Comparison of ENCODE assay signal across 1 cellular context in the genomic region with DNA sequence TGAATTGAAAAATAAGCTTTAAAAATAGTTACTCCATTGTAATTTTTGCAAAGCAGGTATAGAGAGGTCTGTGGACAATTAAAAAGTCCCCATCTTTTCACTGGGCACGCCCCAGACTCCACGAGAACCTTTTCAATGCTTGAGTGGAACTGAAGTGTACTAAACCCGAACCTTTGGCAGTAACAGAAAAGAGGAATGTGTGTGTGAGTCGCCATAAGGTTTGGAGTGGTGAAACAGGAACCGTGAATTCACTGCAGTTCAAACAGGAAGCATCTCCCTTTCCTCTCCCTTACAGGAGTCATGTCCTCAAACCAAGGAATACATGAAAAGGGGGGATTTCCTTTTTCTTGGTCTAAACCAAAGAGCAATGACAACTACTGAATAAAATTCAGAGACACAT.
TF ChIP-seq lines count a peak whose summit lies in the region.

No MANE protein-coding gene starts in this region.

TF ChIP-seq in IMR-90, 13 proteins besides CTCF, POLR2A, EP300 and RAD21 (continued from another document):
- TF ChIP-seq MAFK (IDR thresholded peaks at IDR 0.05; ENCODE audit: low read depth, low read length) = no peak
